11 cellular contexts compared by ENCODE assay signal in the genomic region with DNA sequence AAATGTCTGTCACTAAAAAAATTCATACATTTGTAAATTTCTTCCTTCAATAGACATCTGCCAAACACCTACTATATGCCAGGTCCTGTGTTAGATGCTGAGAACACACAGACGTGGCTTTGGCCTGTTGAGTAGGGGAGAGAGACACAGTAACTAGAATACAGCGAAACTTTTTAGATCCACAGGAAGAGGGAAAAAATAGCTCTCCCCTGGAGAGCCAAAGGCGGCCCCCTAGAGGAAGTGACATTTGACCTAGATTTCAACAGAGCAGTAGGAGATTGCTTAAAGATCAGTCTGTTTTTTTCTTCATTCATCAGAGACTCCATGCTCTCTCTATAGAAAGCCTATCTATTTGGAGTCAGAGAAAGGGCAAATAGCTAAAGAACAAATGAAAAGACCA. TPM values are rescaled to one million over a fixed set of nuclear protein-coding genes. Genes with fewer than 3 reads are reported as not detected.
DNase-seq lines count a peak whose midpoint lies in the region; ATAC-seq, FAIRE-seq and TF ChIP-seq lines count a peak whose summit lies in the region.
"Had no signal": no experiment of that assay in that cellular context is flagged by ENCODE, and none has a peak within 500 bp of the region (broad histone marks: within the 10 kb centered on the region; RNA-seq: fewer than 3 reads in every experiment).

No MANE protein-coding gene starts in this region.

- no peak for TF ChIP-seq EP300 in HepG2 (IDR thresholded peaks at IDR 0.05; ENCODE audit: low read depth in 2 of 2, low read length in 2 of 2)
- no peak for TF ChIP-seq EP300 in HepG2 (CRISPR knock-in tag; IDR thresholded peaks at IDR 0.05; ENCODE audit: borderline replicate concordance)

- H2AFZ ChIP-seq in HepG2 (ENCODE audit: low read length): no peak overlapping the region
- H2AFZ ChIP-seq in H9 (ENCODE audit: low read length): no peak overlapping the region

- TF ChIP-seq RAD21 in HepG2 (CRISPR knock-in tag; IDR thresholded peaks at IDR 0.05): no peak

- TF ChIP-seq POLR2A in HepG2 (IDR thresholded peaks at IDR 0.05; ENCODE audit: insufficient read depth in 1 of 2, low read depth in 2 of 2, low read length in 2 of 2): no peak
- no peak for TF ChIP-seq POLR2A in lower leg skin (IDR thresholded peaks at IDR 0.05)

- H3K4me1 ChIP-seq in CD4-positive, CD25-positive, alpha-beta regulatory T cell (ENCODE audit: control insufficient read depth, insufficient read depth, low read length, poor library complexity, severe bottlenecking): peaks cover 100% of the 10 kb centered on the region
- H3K4me1 ChIP-seq in HepG2 (ENCODE audit: insufficient read depth, low read length) (peaks cover 12% of the 10 kb centered on the region; the same call in 1 of the 2 replicates), H9 (ENCODE audit: insufficient read depth, low read length) (no peaks in the 10 kb centered on the region)

- H4K20me1 ChIP-seq in HepG2 (ENCODE audit: insufficient read depth, low read length): no peaks in the 10 kb centered on the region
- H4K20me1 ChIP-seq in H9 (ENCODE audit: control insufficient read depth, insufficient read depth, insufficient read length): no peaks in the 10 kb centered on the region

- no peak overlapping the region for H2AK5ac ChIP-seq in H9 (ENCODE audit: insufficient read length, low read length)

- in situ Hi-C loops in HepG2 (cut with HindIII; ENCODE audit: extremely low pct_ligation_motif_present, low pct_unique_long_range_greater_than_20kb): no loop called here

- DNase-seq in CD4-positive, CD25-positive, alpha-beta regulatory T cell: peak in 2 of 3 donors; percentile 44 to 59
- DNase-seq in HT1080 (ENCODE audit: low read depth): peak; percentile 39
- no peak for DNase-seq in activated B cell treated with CpG ODN at 0.5 μM for 24 hours
- DNase-seq in HepG2 (ENCODE audit: low spot score): peak; percentile 10
- DNase-seq in lower leg skin (ENCODE audit: low spot score in 2 of 2): no peak
- no peak for DNase-seq in H9
- DNase-seq in iPS-NIHi11 (ENCODE audit: low spot score): no peak
- DNase-seq: DMS 273 treated with DMSO at 0.1 percent for 48 hours had no signal

- intact Hi-C loops in activated B cell treated with CpG ODN at 0.5 μM for 24 hours (cut with micrococcal nuclease): no loop called here
- intact Hi-C loops in HepG2 (cut with micrococcal nuclease; ENCODE audit: unreplicated experiment): no loop called here
- intact Hi-C loops in lower leg skin (cut with DNase I; ENCODE audit: low total_unique reads): no loop called here

- H3K23me2 ChIP-seq in H9 (ENCODE audit: insufficient read length, low read depth, low read length, poor library complexity, severe bottlenecking): no peaks in the 10 kb centered on the region

- H3T11ph ChIP-seq in H9 (ENCODE audit: low read length): no peak overlapping the region

- peak; percentile 17 to 36 for ATAC-seq in CD4-positive, CD25-positive, alpha-beta regulatory T cell (ENCODE audit: low read depth in 2 of 2)
- no peak for ATAC-seq in activated B cell treated with CpG ODN at 0.5 μM for 24 hours (ENCODE audit: low read depth)
- ATAC-seq in HepG2: peak; percentile 43; the same call in 2 of the 3 replicates
- ATAC-seq in GM21723 (IDR thresholded peaks at IDR 0.05; ENCODE audit: unreplicated experiment): no peak
- ATAC-seq: Panc1 had no signal

- H3K4ac ChIP-seq in H9 (ENCODE audit: low read depth, low read length): no peak overlapping the region

- H3K27me3 ChIP-seq in CD4-positive, CD25-positive, alpha-beta regulatory T cell (ENCODE audit: control insufficient read depth, insufficient read depth, low read length): no peaks in the 10 kb centered on the region
- H3K27me3 ChIP-seq in HepG2 (ENCODE audit: control insufficient read depth in 1 of 2, insufficient read depth in 2 of 2, low read length in 2 of 2) (peaks cover 0 to 4% of the 10 kb centered on the region in 2 experiments; a peak in 1 of 5 replicates), H9 (ENCODE audit: insufficient read depth, low read length) (no peaks in the 10 kb centered on the region)

- no peaks in the 10 kb centered on the region for H3K27me3 Mint-ChIP-seq in CD4-positive, CD25-positive, alpha-beta regulatory T cell
- H3K27me3 Mint-ChIP-seq in activated B cell treated with CpG ODN at 0.5 μM for 24 hours (no peaks in the 10 kb centered on the region), H9 (ENCODE audit: low read depth) (peaks cover 28% of the 10 kb centered on the region)

- H3K9ac ChIP-seq in HepG2 (ENCODE audit: insufficient read depth, low read depth, low read length) (no peak overlapping the region), H9 (ENCODE audit: extremely low read depth, insufficient read length, low read length) (no peak overlapping the region)

- H4K91ac ChIP-seq in H9 (ENCODE audit: insufficient read length, low read depth, low read length): no peak overlapping the region

- H3K14ac ChIP-seq in H9 (ENCODE audit: insufficient read depth, low read length): no peak overlapping the region

- no peak overlapping the region for H3K56ac ChIP-seq in H9 (ENCODE audit: insufficient read length, low read depth, low read length)

- H3K9me3 ChIP-seq in CD4-positive, CD25-positive, alpha-beta regulatory T cell (ENCODE audit: control insufficient read depth in 2 of 2, low read length in 2 of 2): no peaks in the 10 kb centered on the region
- H3K9me3 ChIP-seq in HepG2 (ENCODE audit: low read length): no peaks in the 10 kb centered on the region
- no peaks in the 10 kb centered on the region for H3K9me3 ChIP-seq in H9 (ENCODE audit: control insufficient read depth, low read depth, low read length)

- H4K5ac ChIP-seq in H9 (ENCODE audit: insufficient read length, low read depth, low read length): no peak overlapping the region

- WGBS in HepG2 (ENCODE audit: low lambda C conversion rate): 10% methylated on average over 3 of the region's 3 CpGs
- WGBS in lower leg skin, 2 donors: 53 to 55% methylated on average over 3 of the region's 3 CpGs
- WGBS in H9 (ENCODE audit: extremely low coverage, insufficient read length, low lambda C conversion rate): no CpG with 5 or more reads among the region's 3 CpGs

- peak overlapping the region; percentile 94 for H3K27ac ChIP-seq in CD4-positive, CD25-positive, alpha-beta regulatory T cell (ENCODE audit: insufficient read depth, low read length, poor library complexity, severe bottlenecking)
- no peak overlapping the region for H3K27ac ChIP-seq in HepG2 (ENCODE audit: extremely low read length, insufficient read depth, low read length)
- H3K27ac ChIP-seq in H9 (ENCODE audit: insufficient read length, low read depth, low read length): no peak overlapping the region

- H3K79me1 ChIP-seq in H9 (ENCODE audit: insufficient read depth, low read depth, low read length, poor library complexity, severe bottlenecking): no peaks in the 10 kb centered on the region

- POLR2A ChIA-PET in activated B cell treated with CpG ODN at 0.5 μM for 24 hours (lab: Charles Lee) (interaction anchor here (1.0 to 11.8 kb wide), 4 partner anchors 9 to 22 kb away, joined by 3 to 247 read pairs (median 4); partner anchors contain the start of gene LCP1), HepG2 (lab: Yijun Ruan, JAX) (no interaction called here)

- H2BK20ac ChIP-seq in H9 (ENCODE audit: low read depth, low read length, poor library complexity, severe bottlenecking): no peak overlapping the region

- no peaks in the 10 kb centered on the region for H3K9me3 Mint-ChIP-seq in CD4-positive, CD25-positive, alpha-beta regulatory T cell
- H3K9me3 Mint-ChIP-seq in activated B cell treated with CpG ODN at 0.5 μM for 24 hours (no peaks in the 10 kb centered on the region), H9 (no peaks in the 10 kb centered on the region)

- no peak overlapping the region for H2BK120ac ChIP-seq in H9 (ENCODE audit: low read depth, low read length, poor library complexity, severe bottlenecking)

- BruUV-seq in HepG2 (replicated peaks; lab: Mats Ljungman, UMichigan): no TSS peak

- CTCF ChIA-PET in activated B cell treated with CpG ODN at 0.5 μM for 24 hours (lab: Charles Lee) (interaction anchor here (0.8 to 3.0 kb wide), 4 partner anchors 9 to 14 kb away, joined by 3 to 21 read pairs (median 3); partner anchors contain the start of gene LCP1), HepG2 (lab: Yijun Ruan, JAX; ENCODE audit: low intra/inter-chr PET ratio, low total read pairs) (no interaction called here)

- no peak for FAIRE-seq in HepG2 (lab: Jason Lieb, UNC)

- peaks cover 6% of the 10 kb centered on the region for H3K36me3 ChIP-seq in CD4-positive, CD25-positive, alpha-beta regulatory T cell (ENCODE audit: control insufficient read depth, insufficient read depth, low read length)
- no peaks in the 10 kb centered on the region for H3K36me3 ChIP-seq in HepG2 (replicated peaks in 1 of 2; ENCODE audit: control insufficient read depth in 1 of 2, insufficient read depth in 2 of 2, low read length in 2 of 2)

- no peak overlapping the region for H2BK15ac ChIP-seq in H9 (ENCODE audit: low read depth, low read length)

- H2BK5ac ChIP-seq in H9 (ENCODE audit: insufficient read length, low read length): no peak overlapping the region

- H3K4me2 ChIP-seq in HepG2 (ENCODE audit: low read depth, low read length) (no peak overlapping the region; the same call in 1 of the 2 replicates), H9 (ENCODE audit: insufficient read depth, insufficient read length, low read length) (no peak overlapping the region)

- H3K36me3 Mint-ChIP-seq in CD4-positive, CD25-positive, alpha-beta regulatory T cell: peaks cover 22% of the 10 kb centered on the region
- H3K36me3 Mint-ChIP-seq in activated B cell treated with CpG ODN at 0.5 μM for 24 hours (ENCODE audit: low read depth) (peaks cover 87% of the 10 kb centered on the region), H9 (ENCODE audit: insufficient read depth in 1 of 3, low read depth in 3 of 3) (no peaks in the 10 kb centered on the region)

- H2BK12ac ChIP-seq in H9 (ENCODE audit: insufficient read length, low read depth, low read length): no peak overlapping the region

- peak overlapping the region; percentile 90 to 100 (median 94) for H3K27ac Mint-ChIP-seq in CD4-positive, CD25-positive, alpha-beta regulatory T cell
- H3K27ac Mint-ChIP-seq in activated B cell treated with CpG ODN at 0.5 μM for 24 hours (peak overlapping the region; percentile 85), H9 (no peak overlapping the region; a peak in 1 of 7 replicates)

- no peak overlapping the region for H4K8ac ChIP-seq in H9 (replicated peaks; ENCODE audit: insufficient read length, low read depth, low read length)

- peak overlapping the region; percentile 89 to 98 (median 94) for H3K4me3 Mint-ChIP-seq in CD4-positive, CD25-positive, alpha-beta regulatory T cell
- H3K4me3 Mint-ChIP-seq in activated B cell treated with CpG ODN at 0.5 μM for 24 hours (peak overlapping the region; percentile 72), H9 (no peak overlapping the region)

- H3K4me1 Mint-ChIP-seq in CD4-positive, CD25-positive, alpha-beta regulatory T cell: peaks cover 61 to 100% (median 90%) of the 10 kb centered on the region in 4 donors
- H3K4me1 Mint-ChIP-seq in activated B cell treated with CpG ODN at 0.5 μM for 24 hours (peaks cover 99% of the 10 kb centered on the region), H9 (peaks cover 12 to 16% of the 10 kb centered on the region in 2 experiments)

- H3K4me3 ChIP-seq in CD4-positive, CD25-positive, alpha-beta regulatory T cell (ENCODE audit: low read depth, low read length): peak overlapping the region; percentile 88
- H3K4me3 ChIP-seq in HepG2 (replicated peaks in 1 of 3; ENCODE audit: insufficient read depth in 1 of 3, low read depth in 2 of 3, low read length in 3 of 3) (no peak overlapping the region), lower leg skin (ENCODE audit: low read depth, poor library complexity, severe bottlenecking) (no peak overlapping the region)

- H3K79me2 ChIP-seq in HepG2 (ENCODE audit: insufficient read depth, low read length) (no peaks in the 10 kb centered on the region), H9 (ENCODE audit: insufficient read depth, low read length) (no peaks in the 10 kb centered on the region)

- H3K23ac ChIP-seq in H9 (ENCODE audit: insufficient read length, low read depth, low read length): no peak overlapping the region

- no peak overlapping the region for H3K18ac ChIP-seq in H9 (ENCODE audit: insufficient read length, low read depth, low read length)

- TF ChIP-seq CTCF in activated B cell treated with CpG ODN at 0.5 μM for 24 hours (IDR thresholded peaks at IDR 0.05): no peak
- no peak for TF ChIP-seq CTCF in HepG2 (CRISPR knock-in tag; IDR thresholded peaks at IDR 0.05)
- TF ChIP-seq CTCF in lower leg skin (IDR thresholded peaks at IDR 0.05): no peak
- no peak; the same call in 2 of the 3 replicates for TF ChIP-seq CTCF in H9 (conservative IDR thresholded peaks at IDR 0.05)

RNA-seq across cellular contexts. Expression of gene LCP1, which starts 11.3 kb away (rescaled TPM):
- total RNA-seq in CD4-positive, CD25-positive, alpha-beta regulatory T cell: 516 TPM
- 1,000 to 10,000 TPM in 3 of 4 donors, 100 to 1,000 TPM in 1; 831 to 1,155 (median 1,047) TPM for polyA plus RNA-seq in CD4-positive, CD25-positive, alpha-beta regulatory T cell
- 344 and 370 TPM in 2 replicates for total RNA-seq in HT1080 (2014; rRNA removed; shearing (Covaris generic))
- 67.5 and 70.0 TPM in 2 replicates for polyA plus RNA-seq in HT1080 (2015; cell fraction: cytosol; rRNA removed)
- 196 and 227 TPM in 2 replicates for polyA plus RNA-seq in HT1080 (2015; cell fraction: nucleus; rRNA removed)
- 948 and 977 TPM in 2 replicates for total RNA-seq in activated B cell treated with CpG ODN at 0.5 μM for 24 hours
- total RNA-seq in HepG2 (2016; rRNA removed; fragmentation: Illumina TruSeq; extraction: Trizol): 1.6 and 2.1 TPM in 2 replicates
- total RNA-seq in HepG2 (2016; cell fraction: cytosol; rRNA removed; fragmentation: Illumina TruSeq; extraction: Trizol; ENCODE audit: low read depth): 0.20 and 0.35 TPM in 2 replicates
- 1.4 and 2.1 TPM in 2 replicates for total RNA-seq in HepG2 (2016; cell fraction: insoluble cytoplasmic fraction; rRNA removed; fragmentation: Illumina TruSeq; extraction: Trizol)
- total RNA-seq in HepG2 (2016; cell fraction: membrane; rRNA removed; fragmentation: Illumina TruSeq; extraction: Trizol): 1.8 TPM in 2 replicates
- 0.44 and 0.78 TPM in 2 replicates for total RNA-seq in HepG2 (2016; cell fraction: nucleus; rRNA removed; fragmentation: Illumina TruSeq; extraction: Trizol)
- 1.6 TPM in 2 replicates for polyA plus RNA-seq in HepG2 (2011; rRNA removed)
- polyA plus RNA-seq in HepG2 (2011; cell fraction: cytosol; rRNA removed): 1.0 and 1.7 TPM in 2 replicates
- polyA plus RNA-seq in HepG2 (2011; cell fraction: nucleus; rRNA removed): 0.59 and 0.85 TPM in 2 replicates
- polyA plus RNA-seq in HepG2 (2012): 1.4 and 1.9 TPM in 2 replicates
- polyA plus RNA-seq in HepG2 (2016; cell fraction: cytosol; fragmentation: Illumina TruSeq; extraction: Trizol; ENCODE audit: low read depth): 0.58 and 0.63 TPM in 2 replicates
- polyA plus RNA-seq in HepG2 (2016; cell fraction: insoluble cytoplasmic fraction; fragmentation: Illumina TruSeq; extraction: Trizol; ENCODE audit: low read depth): 2.6 and 3.2 TPM in 2 replicates
- 2.1 TPM in 2 replicates for polyA plus RNA-seq in HepG2 (2016; cell fraction: membrane; fragmentation: Illumina TruSeq; extraction: Trizol; ENCODE audit: low read depth)
- 1.1 and 1.3 TPM in 2 replicates for polyA plus RNA-seq in HepG2 (2016; cell fraction: nucleus; fragmentation: Illumina TruSeq; extraction: Trizol; ENCODE audit: insufficient read depth, low read depth)
- 0.87 and 1.2 TPM in 2 replicates for polyA minus RNA-seq in HepG2 (2011; rRNA and poly(A)+ RNA removed; ENCODE audit: low replicate concordance)
- 0.44 and 1.1 TPM in 2 replicates for polyA minus RNA-seq in HepG2 (2011; cell fraction: cytosol; rRNA and poly(A)+ RNA removed)
- polyA minus RNA-seq in HepG2 (2011; cell fraction: nucleus; rRNA and poly(A)+ RNA removed): 0.87 and 0.90 TPM in 2 replicates
- 10 to 100 TPM; 21.7 to 45.4 (median 39.0) TPM for total RNA-seq in lower leg skin
- 0.81 and 1.1 TPM in 2 replicates for total RNA-seq in H9 (2021)

RNA-seq across cellular contexts. Expression of gene LRRC63, which starts 41.0 kb away (rescaled TPM):
- total RNA-seq in CD4-positive, CD25-positive, alpha-beta regulatory T cell: 0.20 TPM
- under 1 TPM; 0.12 to 0.49 (median 0.18) TPM for polyA plus RNA-seq in CD4-positive, CD25-positive, alpha-beta regulatory T cell
- total RNA-seq in HT1080 (2014; rRNA removed; shearing (Covaris generic)): 0.03 and 0.33 TPM in 2 replicates
- 0.31 TPM in 1 of 2 replicates, not detected in the other for polyA plus RNA-seq in HT1080 (2015; cell fraction: cytosol; rRNA removed)
- polyA plus RNA-seq in HT1080 (2015; cell fraction: nucleus; rRNA removed): 0.08 TPM in 2 replicates
- total RNA-seq in activated B cell treated with CpG ODN at 0.5 μM for 24 hours (0.10 TPM in 1 of 2 replicates, not detected in the other), HepG2 (2016; rRNA removed; fragmentation: Illumina TruSeq; extraction: Trizol) (not detected in 2 replicates), lower leg skin (not detected), H9 (2021) (not detected in 2 replicates)
- total RNA-seq in HepG2 (2016; cell fraction: cytosol; rRNA removed; fragmentation: Illumina TruSeq; extraction: Trizol; ENCODE audit: low read depth): not detected in 2 replicates
- total RNA-seq in HepG2 (2016; cell fraction: insoluble cytoplasmic fraction; rRNA removed; fragmentation: Illumina TruSeq; extraction: Trizol): not detected in 2 replicates
- total RNA-seq in HepG2 (2016; cell fraction: membrane; rRNA removed; fragmentation: Illumina TruSeq; extraction: Trizol): not detected in 2 replicates
- not detected in 2 replicates for total RNA-seq in HepG2 (2016; cell fraction: nucleus; rRNA removed; fragmentation: Illumina TruSeq; extraction: Trizol)
- polyA plus RNA-seq in HepG2 (2011; rRNA removed): not detected in 2 replicates
- polyA plus RNA-seq in HepG2 (2011; cell fraction: cytosol; rRNA removed): not detected in 2 replicates
- not detected in 2 replicates for polyA plus RNA-seq in HepG2 (2011; cell fraction: nucleus; rRNA removed)
- polyA plus RNA-seq in HepG2 (2012): not detected in 2 replicates
- polyA plus RNA-seq in HepG2 (2016; cell fraction: cytosol; fragmentation: Illumina TruSeq; extraction: Trizol; ENCODE audit: low read depth): not detected in 2 replicates
- polyA plus RNA-seq in HepG2 (2016; cell fraction: insoluble cytoplasmic fraction; fragmentation: Illumina TruSeq; extraction: Trizol; ENCODE audit: low read depth): not detected in 2 replicates
- polyA plus RNA-seq in HepG2 (2016; cell fraction: membrane; fragmentation: Illumina TruSeq; extraction: Trizol; ENCODE audit: low read depth): not detected in 2 replicates
- not detected in 2 replicates for polyA plus RNA-seq in HepG2 (2016; cell fraction: nucleus; fragmentation: Illumina TruSeq; extraction: Trizol; ENCODE audit: insufficient read depth, low read depth)
- polyA minus RNA-seq in HepG2 (2011; rRNA and poly(A)+ RNA removed; ENCODE audit: low replicate concordance): not detected in 2 replicates
- polyA minus RNA-seq in HepG2 (2011; cell fraction: cytosol; rRNA and poly(A)+ RNA removed): not detected in 2 replicates
- polyA minus RNA-seq in HepG2 (2011; cell fraction: nucleus; rRNA and poly(A)+ RNA removed): not detected in 2 replicates
- polyA plus RNA-seq: fibroblast of lung had no signal

Comparison
In these comparisons a context has a peak if more than half of its experiments do, and no peak if none do; other contexts are left out.
1. ATAC-seq: peak in CD4-positive, CD25-positive, alpha-beta regulatory T cell (2 of 2) and HepG2 (single experiment); none in activated B cell treated with CpG ODN at 0.5 μM for 24 hours (single experiment) and GM21723 (single experiment).
2. DNase-seq: peak in CD4-positive, CD25-positive, alpha-beta regulatory T cell (2 of 3), HT1080 (single experiment) and HepG2 (single experiment); none in activated B cell treated with CpG ODN at 0.5 μM for 24 hours (single experiment), lower leg skin (0 of 2), H9 (single experiment) and iPS-NIHi11 (single experiment).
3. H3K27ac Mint-ChIP-seq: peak in CD4-positive, CD25-positive, alpha-beta regulatory T cell (3 of 3) and activated B cell treated with CpG ODN at 0.5 μM for 24 hours (single experiment); none in H9 (0 of 3).
4. H3K4me3 Mint-ChIP-seq: peak in CD4-positive, CD25-positive, alpha-beta regulatory T cell (4 of 4) and activated B cell treated with CpG ODN at 0.5 μM for 24 hours (single experiment); none in H9 (0 of 2).
5. RNA of gene LCP1, which starts 11.3 kb away (total RNA-seq): 948 to 977 TPM in activated B cell treated with CpG ODN at 0.5 μM for 24 hours, 516 TPM in CD4-positive, CD25-positive, alpha-beta regulatory T cell (single experiment), 344 to 370 TPM in HT1080 and 21.7 to 45.4 TPM in lower leg skin; 0.20 to 2.1 TPM in HepG2 and 0.81 to 1.1 TPM in H9; every median in the first group is over 4 times any median in the second.